ENCODE assay signal across 21 cellular contexts in genomic region chrX:29762006-29762405, GRCh38.
A peak's percentile ranks its signal among the peaks of the same experiment; 100 is the strongest.
DNase-seq lines count a peak whose midpoint lies in the region; ATAC-seq, FAIRE-seq and TF ChIP-seq lines count a peak whose summit lies in the region.
"Had no signal": no experiment of that assay in that cellular context is flagged by ENCODE, and none has a peak within 500 bp of the region (broad histone marks: within the 10 kb centered on the region; RNA-seq: fewer than 3 reads in every experiment).

No MANE protein-coding gene starts in this region.

- H4K20me1 ChIP-seq in astrocyte (ENCODE audit: insufficient read depth, low read length), result no peaks in the 10 kb centered on the region

- no peaks in the 10 kb centered on the region for H3K27me3 ChIP-seq in HUES48 (ENCODE audit: control insufficient read depth, insufficient read depth, low read length)
- H3K27me3 ChIP-seq in astrocyte (ENCODE audit: insufficient read depth, low read length), result no peaks in the 10 kb centered on the region

- no peaks in the 10 kb centered on the region for H3K79me2 ChIP-seq in astrocyte (ENCODE audit: insufficient read depth, low read length)

- H3K36me3 Mint-ChIP-seq in astrocyte (ENCODE audit: low read depth, unreplicated experiment), result no peaks in the 10 kb centered on the region

- H2AFZ ChIP-seq in astrocyte (ENCODE audit: low read depth, low read length), result no peak overlapping the region

- TF ChIP-seq POLR2A in erythroblast (IDR thresholded peaks at IDR 0.05; ENCODE audit: low read length), result no peak
- no peak for TF ChIP-seq POLR2A in H54 (IDR thresholded peaks at IDR 0.05; ENCODE audit: low read depth, low read length)

- H3K27ac Mint-ChIP-seq in astrocyte (ENCODE audit: unreplicated experiment), result no peak overlapping the region
- H3K27ac Mint-ChIP-seq: H9 had no signal

- DNase-seq in astrocyte (ENCODE audit: low read depth), result peak; percentile 22
- peak; percentile 23 for DNase-seq in medulla oblongata (ENCODE audit: extremely low spot score)
- DNase-seq in erythroblast (lab: John Stamatoyannopoulos, UW), result no peak
- DNase-seq in H54 (ENCODE audit: insufficient read length, low spot score), result no peak
- DNase-seq: ACHN, DMS79, H9, IMR-90, NCI-H1417 treated with DMSO at 0.1 percent for 48 hours, NCI-H2029, NCI-H2171 treated with DMSO at 0.1 percent for 48 hours, NCI-H446, NCI-H526 treated with DMSO at 0.1 percent for 48 hours had no signal

- H3K4me1 Mint-ChIP-seq in astrocyte (ENCODE audit: low read depth, unreplicated experiment), result peaks cover 2% of the 10 kb centered on the region

- no peaks in the 10 kb centered on the region for H3K9me3 Mint-ChIP-seq in astrocyte (ENCODE audit: unreplicated experiment)

- H3K36me3 ChIP-seq in HUES48 (ENCODE audit: control insufficient read depth, insufficient read depth, low read length) (no peaks in the 10 kb centered on the region), astrocyte (ENCODE audit: insufficient read depth, low read length) (no peaks in the 10 kb centered on the region)

- no peak overlapping the region for H3K9ac ChIP-seq in HUES48 (ENCODE audit: low read depth, low read length)
- no peak overlapping the region for H3K9ac ChIP-seq in astrocyte (ENCODE audit: low read length)

- H3K4me2 ChIP-seq in astrocyte (ENCODE audit: low read length), result peak overlapping the region; percentile 63

- no peak overlapping the region for H3K4me3 Mint-ChIP-seq in astrocyte (ENCODE audit: unreplicated experiment)
- H3K4me3 Mint-ChIP-seq: H9 had no signal

- TF ChIP-seq CTCF in astrocyte (IDR thresholded peaks at IDR 0.05; ENCODE audit: insufficient read depth, low read depth, low read length), result no peak

- H3K4me3 ChIP-seq in HUES48 (ENCODE audit: low read depth, low read length) (no peak overlapping the region; the same call in 1 of the 2 replicates), astrocyte (ENCODE audit: insufficient read depth, low read depth, low read length) (no peak overlapping the region)

- H3K4me1 ChIP-seq in HUES48 (ENCODE audit: control insufficient read depth, insufficient read depth, low read length) (peaks cover 12% of the 10 kb centered on the region), astrocyte (ENCODE audit: insufficient read depth, low read length) (no peaks in the 10 kb centered on the region)

- no peaks in the 10 kb centered on the region for H3K9me3 ChIP-seq in HUES48 (ENCODE audit: control insufficient read depth, insufficient read depth, low read length)
- H3K9me3 ChIP-seq in astrocyte (ENCODE audit: insufficient read depth, low read depth, low read length), result no peaks in the 10 kb centered on the region

- no peak for ATAC-seq in GM21367 (IDR thresholded peaks at IDR 0.05; ENCODE audit: unreplicated experiment)
- ATAC-seq: Panc1 had no signal

- H3K27ac ChIP-seq in HUES48 (ENCODE audit: low read depth, low read length) (peak overlapping the region; percentile 42), astrocyte (ENCODE audit: low read depth, low read length) (no peak overlapping the region), temporal lobe (ENCODE audit: low read depth, low read length) (peak overlapping the region; percentile 79)
- H3K27ac ChIP-seq: C4-2B, HL-60 had no signal

- H3K27me3 Mint-ChIP-seq in astrocyte (ENCODE audit: low read depth, unreplicated experiment), result no peaks in the 10 kb centered on the region

- peak; percentile 43 for FAIRE-seq in astrocyte (lab: Jason Lieb, UNC)
- FAIRE-seq in H54 (lab: Jason Lieb, UNC), result no peak
- FAIRE-seq: GM12892, GM18507 had no signal

Comparison
In these comparisons a context has a peak if more than half of its experiments do, and no peak if none do; other contexts are left out.
1. DNase-seq: peak in astrocyte (single experiment) and medulla oblongata (single experiment); none in erythroblast (0 of 2) and H54 (single experiment).